In the genomic region with DNA sequence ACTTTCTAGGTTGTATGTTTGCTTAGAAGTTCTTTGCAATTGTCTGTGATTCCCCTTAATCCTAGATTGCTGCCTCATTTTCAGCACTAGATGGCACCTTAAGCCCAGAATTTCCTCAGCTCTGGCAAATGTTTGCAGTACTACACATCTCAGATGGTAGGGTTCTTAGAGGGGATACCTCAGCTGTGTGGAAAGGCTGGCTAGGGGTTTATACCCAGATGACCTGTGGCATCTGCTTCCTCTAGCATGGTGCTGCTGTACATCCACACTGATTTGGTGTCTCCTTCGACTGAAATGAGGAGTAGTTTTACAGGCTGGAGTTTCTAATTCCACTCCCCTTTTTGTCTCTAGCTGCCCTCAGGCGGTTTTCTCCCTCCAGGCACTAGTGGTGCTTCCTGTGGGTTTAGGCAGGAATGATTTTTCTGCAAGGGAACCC, we compare ENCODE assay signal across 7 cellular contexts.
A peak's percentile ranks its signal among the peaks of the same experiment; 100 is the strongest.
DNase-seq lines count a peak whose midpoint lies in the region; ATAC-seq lines count a peak whose summit lies in the region.

No MANE protein-coding gene starts in this region.

- peak; percentile 27 to 82 for DNase-seq in NCI-H524 (lab: John Stamatoyannopoulos, UW)
- peak; percentile 80 for DNase-seq in dedifferentiated amniotic fluid mesenchymal stem cell (ENCODE audit: extremely low spot score)
- DNase-seq in putamen (ENCODE audit: low spot score), result peak; percentile 45
- no peak for DNase-seq in stimulated activated CD4-positive, alpha-beta T cell treated with anti-CD3 and anti-CD28 coated beads, Interleukin-4, amount 100 ng/mL, for 4 hours
- no peak for DNase-seq in NCI-H2029 (lab: John Stamatoyannopoulos, UW)

- ATAC-seq in GM18499 (IDR thresholded peaks at IDR 0.05; ENCODE audit: insufficient read depth, unreplicated experiment), result peak; percentile 62
- peak; percentile 75 for ATAC-seq in HG02981 (IDR thresholded peaks at IDR 0.05; ENCODE audit: unreplicated experiment)

Comparison
In these comparisons a context has a peak if more than half of its experiments do, and no peak if none do; other contexts are left out.
1. DNase-seq: peak in NCI-H524 (2 of 2), dedifferentiated amniotic fluid mesenchymal stem cell (single experiment) and putamen (single experiment); none in stimulated activated CD4-positive, alpha-beta T cell treated with anti-CD3 and anti-CD28 coated beads, Interleukin-4, amount 100 ng/mL, for 4 hours (0 of 2) and NCI-H2029 (single experiment).